In the genomic region with DNA sequence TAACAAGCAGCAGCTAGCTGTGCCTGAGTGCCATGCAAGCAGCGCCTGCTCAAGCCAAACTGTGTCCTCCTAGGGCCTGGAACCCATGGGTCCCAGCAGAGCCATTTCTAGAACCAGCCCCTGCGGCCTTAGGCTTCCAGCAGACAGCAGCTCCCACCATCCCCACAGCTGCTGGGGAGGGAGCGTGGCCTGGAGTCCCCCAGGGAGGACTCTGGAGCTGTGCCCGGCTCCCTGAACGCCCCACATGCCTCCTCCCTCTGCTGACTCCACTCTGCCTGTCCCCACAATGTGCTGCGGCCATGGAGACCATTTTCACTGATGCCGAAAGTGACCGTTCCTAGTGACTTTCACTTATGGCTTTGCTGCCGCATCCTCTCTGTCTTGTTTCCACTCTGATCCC, we compare ENCODE assay signal across 27 cellular contexts.
"Had no signal": no experiment of that assay in that cellular context is flagged by ENCODE, and none has a peak within 500 bp of the region (broad histone marks: within the 10 kb centered on the region; RNA-seq: fewer than 3 reads in every experiment).

No MANE protein-coding gene starts in this region.

- H3K36me3 ChIP-seq: uterus had no signal

- H3K4me3 Mint-ChIP-seq: activated naive CD4-positive, alpha-beta T cell treated with anti-CD3 and anti-CD28 coated beads for 36 hours; activated naive CD8-positive, alpha-beta T cell treated with anti-CD3 and anti-CD28 coated beads for 36 hours; activated T-helper 1 cell treated with anti-CD3 and anti-CD28 coated beads, Interleukin-12 subunit alpha, Interleukin-12 subunit beta, Interleukin-2, Interleukin-4 antibody, amounts not matched to agents 30 ng/mL and 10 ng/mL and 1 ng/mL, durations not matched to agents 14 hours and 24 hours and 36 hours; mesothelial cell of epicardium; stimulated activated naive CD8-positive, alpha-beta T cell treated with anti-CD3 and anti-CD28 coated beads, Interleukin-15, amount 100 ng/mL, for 72 hours; type B pancreatic cell had no signal

- H3K9me3 ChIP-seq: adrenal gland, body of pancreas, colonic mucosa, right lobe of liver, uterus had no signal

- H3K4me1 ChIP-seq: adrenal gland, body of pancreas, colonic mucosa, parathyroid adenoma, right lobe of liver, uterus had no signal

- H3K9me3 Mint-ChIP-seq: activated T-helper 1 cell treated with anti-CD3 and anti-CD28 coated beads, Interleukin-12 subunit alpha, Interleukin-12 subunit beta, Interleukin-2, Interleukin-4 antibody, amounts not matched to agents 30 ng/mL and 10 ng/mL and 1 ng/mL, durations not matched to agents 14 hours and 24 hours and 36 hours; mesothelial cell of epicardium; type B pancreatic cell had no signal

- H3K27me3 ChIP-seq: adrenal gland, body of pancreas, colonic mucosa, right lobe of liver, uterus had no signal

- DNase-seq: activated CD4-positive, alpha-beta T cell treated with anti-CD3 and anti-CD28 coated beads for 4 hours; activated CD4-positive, alpha-beta T cell treated with anti-CD3 and anti-CD28 coated beads, Interleukin-2, amount 50 U/mL, for 4 hours; activated effector memory CD4-positive, alpha-beta T cell treated with anti-CD3 and anti-CD28 coated beads, Interleukin-2, amount 50 U/mL, for 16 hours; activated naive CD4-positive, alpha-beta T cell treated with anti-CD3 and anti-CD28 coated beads for 36 hours; activated naive CD8-positive, alpha-beta T cell treated with anti-CD3 and anti-CD28 coated beads for 36 hours; activated T-cell treated with anti-CD3 and anti-CD28 coated beads for 4 hours; adrenal gland; aorta; body of pancreas; cerebellar nuclear complex; colonic mucosa; effector CD8-positive, alpha-beta T cell; islet precursor cell; naive B cell; occipital lobe; right lobe of liver; stimulated activated CD4-positive, alpha-beta T cell treated with anti-CD3 and anti-CD28 coated beads, Interleukin-12 subunit alpha, Interleukin-12 subunit beta, amount 100 ng/mL, for 4 hours; stimulated activated CD4-positive, alpha-beta T cell treated with anti-CD3 and anti-CD28 coated beads, Interleukin-4, amount 100 ng/mL, for 1 hour; stimulated activated naive CD8-positive, alpha-beta T cell treated with anti-CD3 and anti-CD28 coated beads, Interleukin-15, amount 100 ng/mL, for 72 hours; substantia nigra; T-helper 1 cell; uterus had no signal

- H3K4me1 Mint-ChIP-seq: activated naive CD8-positive, alpha-beta T cell treated with anti-CD3 and anti-CD28 coated beads for 36 hours; mesothelial cell of epicardium; stimulated activated naive CD8-positive, alpha-beta T cell treated with anti-CD3 and anti-CD28 coated beads, Interleukin-15, amount 100 ng/mL, for 72 hours had no signal

- ATAC-seq: body of pancreas; right lobe of liver; stimulated activated naive CD8-positive, alpha-beta T cell treated with anti-CD3 and anti-CD28 coated beads, Interleukin-15, amount 100 ng/mL, for 72 hours had no signal

- H3K27ac ChIP-seq: adrenal gland, body of pancreas, colonic mucosa, parathyroid adenoma, right lobe of liver, skin epidermis, uterus had no signal

- H3K27ac Mint-ChIP-seq: activated naive CD4-positive, alpha-beta T cell treated with anti-CD3 and anti-CD28 coated beads for 36 hours; activated naive CD8-positive, alpha-beta T cell treated with anti-CD3 and anti-CD28 coated beads for 36 hours; activated T-helper 1 cell treated with anti-CD3 and anti-CD28 coated beads, Interleukin-12 subunit alpha, Interleukin-12 subunit beta, Interleukin-2, Interleukin-4 antibody, amounts not matched to agents 30 ng/mL and 10 ng/mL and 1 ng/mL, durations not matched to agents 14 hours and 24 hours and 36 hours; mesothelial cell of epicardium had no signal

- H3K4me3 ChIP-seq: adrenal gland, body of pancreas, colonic mucosa, right lobe of liver, skin epidermis, uterus had no signal

- H3K27me3 Mint-ChIP-seq: activated naive CD8-positive, alpha-beta T cell treated with anti-CD3 and anti-CD28 coated beads for 36 hours; naive B cell; stimulated activated naive CD8-positive, alpha-beta T cell treated with anti-CD3 and anti-CD28 coated beads, Interleukin-15, amount 100 ng/mL, for 72 hours; type B pancreatic cell had no signal
